Comparison of ENCODE assay signal across 2 cellular contexts in the genomic region with DNA sequence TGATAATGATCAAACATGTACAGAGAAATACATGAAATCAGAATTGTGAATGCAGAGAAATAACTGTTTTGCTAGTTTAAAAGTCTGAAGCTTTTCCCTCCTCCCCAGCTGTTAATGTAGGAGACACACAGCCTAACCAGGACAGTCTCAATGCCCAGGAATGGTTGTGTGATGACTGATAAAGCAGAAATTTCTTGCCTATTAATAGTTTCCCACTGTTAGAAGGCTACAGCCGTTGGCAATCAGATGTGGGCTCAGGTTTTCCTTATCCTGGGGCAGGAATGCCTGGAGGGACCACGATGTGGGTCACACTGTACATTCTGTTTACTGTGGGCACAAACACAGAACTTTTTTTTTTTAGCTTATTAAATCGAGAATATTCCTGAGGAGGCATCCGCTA.
A peak's percentile ranks its signal among the peaks of the same experiment; 100 is the strongest.
TF ChIP-seq lines count a peak whose summit lies in the region.

No MANE protein-coding gene starts in this region.

TF ChIP-seq in SK-N-SH, 30 proteins besides CTCF, POLR2A, EP300 and RAD21 (continued from another document):
- TF ChIP-seq, protein P1, sequence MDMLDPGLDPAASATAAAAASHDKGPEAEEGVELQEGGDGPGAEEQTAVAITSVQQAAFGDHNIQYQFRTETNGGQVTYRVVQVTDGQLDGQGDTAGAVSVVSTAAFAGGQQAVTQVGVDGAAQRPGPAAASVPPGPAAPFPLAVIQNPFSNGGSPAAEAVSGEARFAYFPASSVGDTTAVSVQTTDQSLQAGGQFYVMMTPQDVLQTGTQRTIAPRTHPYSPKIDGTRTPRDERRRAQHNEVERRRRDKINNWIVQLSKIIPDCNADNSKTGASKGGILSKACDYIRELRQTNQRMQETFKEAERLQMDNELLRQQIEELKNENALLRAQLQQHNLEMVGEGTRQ (IDR thresholded peaks at IDR 0.05; ENCODE audit: borderline replicate concordance, low read depth, low read length): no peak
- peak; percentile 22; the same call in 1 of the 2 replicates for TF ChIP-seq TCF12 (IDR thresholded peaks at IDR 0.05)
- peak; percentile 22; the same call in 1 of the 2 replicates for TF ChIP-seq FOSL2 (IDR thresholded peaks at IDR 0.05; ENCODE audit: borderline replicate concordance, low read depth)
- TF ChIP-seq MXI1 (IDR thresholded peaks at IDR 0.05; ENCODE audit: low read depth, low read length): no peak

TF ChIP-seq in SK-N-SH treated with all-trans-retinoic acid at 6 μM for 48 hours, 23 proteins besides CTCF, POLR2A, EP300 and RAD21 (continued from another document):
- TF ChIP-seq, protein P2, sequence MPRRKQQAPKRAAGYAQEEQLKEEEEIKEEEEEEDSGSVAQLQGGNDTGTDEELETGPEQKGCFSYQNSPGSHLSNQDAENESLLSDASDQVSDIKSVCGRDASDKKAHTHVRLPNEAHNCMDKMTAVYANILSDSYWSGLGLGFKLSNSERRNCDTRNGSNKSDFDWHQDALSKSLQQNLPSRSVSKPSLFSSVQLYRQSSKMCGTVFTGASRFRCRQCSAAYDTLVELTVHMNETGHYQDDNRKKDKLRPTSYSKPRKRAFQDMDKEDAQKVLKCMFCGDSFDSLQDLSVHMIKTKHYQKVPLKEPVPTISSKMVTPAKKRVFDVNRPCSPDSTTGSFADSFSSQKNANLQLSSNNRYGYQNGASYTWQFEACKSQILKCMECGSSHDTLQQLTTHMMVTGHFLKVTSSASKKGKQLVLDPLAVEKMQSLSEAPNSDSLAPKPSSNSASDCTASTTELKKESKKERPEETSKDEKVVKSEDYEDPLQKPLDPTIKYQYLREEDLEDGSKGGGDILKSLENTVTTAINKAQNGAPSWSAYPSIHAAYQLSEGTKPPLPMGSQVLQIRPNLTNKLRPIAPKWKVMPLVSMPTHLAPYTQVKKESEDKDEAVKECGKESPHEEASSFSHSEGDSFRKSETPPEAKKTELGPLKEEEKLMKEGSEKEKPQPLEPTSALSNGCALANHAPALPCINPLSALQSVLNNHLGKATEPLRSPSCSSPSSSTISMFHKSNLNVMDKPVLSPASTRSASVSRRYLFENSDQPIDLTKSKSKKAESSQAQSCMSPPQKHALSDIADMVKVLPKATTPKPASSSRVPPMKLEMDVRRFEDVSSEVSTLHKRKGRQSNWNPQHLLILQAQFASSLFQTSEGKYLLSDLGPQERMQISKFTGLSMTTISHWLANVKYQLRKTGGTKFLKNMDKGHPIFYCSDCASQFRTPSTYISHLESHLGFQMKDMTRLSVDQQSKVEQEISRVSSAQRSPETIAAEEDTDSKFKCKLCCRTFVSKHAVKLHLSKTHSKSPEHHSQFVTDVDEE (CRISPR knock-in tag; IDR thresholded peaks at IDR 0.05): no peak
- TF ChIP-seq ISL1 (CRISPR knock-in tag; IDR thresholded peaks at IDR 0.05): no peak
- TF ChIP-seq TCF4 (CRISPR knock-in tag; IDR thresholded peaks at IDR 0.05; ENCODE audit: borderline replicate concordance): no peak
- no peak for TF ChIP-seq TOX (CRISPR knock-in tag; IDR thresholded peaks at IDR 0.05; ENCODE audit: borderline replicate concordance)
- no peak for TF ChIP-seq ZC3H10 (CRISPR knock-in tag; IDR thresholded peaks at IDR 0.05)
- TF ChIP-seq BACH2 (CRISPR knock-in tag; IDR thresholded peaks at IDR 0.05; ENCODE audit: borderline replicate concordance): no peak
- TF ChIP-seq ARNTL (CRISPR knock-in tag; IDR thresholded peaks at IDR 0.05; ENCODE audit: borderline replicate concordance, low read depth): no peak
- TF ChIP-seq OSR1 (CRISPR knock-in tag; IDR thresholded peaks at IDR 0.05): no peak
- no peak for TF ChIP-seq GLIS3 (CRISPR knock-in tag; IDR thresholded peaks at IDR 0.05)
- TF ChIP-seq RARB (CRISPR knock-in tag; IDR thresholded peaks at IDR 0.05): no peak
- TF ChIP-seq ESRRG (CRISPR knock-in tag; IDR thresholded peaks at IDR 0.05): no peak
- no peak for TF ChIP-seq ZNF70 (CRISPR knock-in tag; IDR thresholded peaks at IDR 0.05)
- no peak for TF ChIP-seq ZNF565 (CRISPR knock-in tag; conservative IDR thresholded peaks at IDR 0.05; ENCODE audit: low read depth)
- TF ChIP-seq, protein P3, sequence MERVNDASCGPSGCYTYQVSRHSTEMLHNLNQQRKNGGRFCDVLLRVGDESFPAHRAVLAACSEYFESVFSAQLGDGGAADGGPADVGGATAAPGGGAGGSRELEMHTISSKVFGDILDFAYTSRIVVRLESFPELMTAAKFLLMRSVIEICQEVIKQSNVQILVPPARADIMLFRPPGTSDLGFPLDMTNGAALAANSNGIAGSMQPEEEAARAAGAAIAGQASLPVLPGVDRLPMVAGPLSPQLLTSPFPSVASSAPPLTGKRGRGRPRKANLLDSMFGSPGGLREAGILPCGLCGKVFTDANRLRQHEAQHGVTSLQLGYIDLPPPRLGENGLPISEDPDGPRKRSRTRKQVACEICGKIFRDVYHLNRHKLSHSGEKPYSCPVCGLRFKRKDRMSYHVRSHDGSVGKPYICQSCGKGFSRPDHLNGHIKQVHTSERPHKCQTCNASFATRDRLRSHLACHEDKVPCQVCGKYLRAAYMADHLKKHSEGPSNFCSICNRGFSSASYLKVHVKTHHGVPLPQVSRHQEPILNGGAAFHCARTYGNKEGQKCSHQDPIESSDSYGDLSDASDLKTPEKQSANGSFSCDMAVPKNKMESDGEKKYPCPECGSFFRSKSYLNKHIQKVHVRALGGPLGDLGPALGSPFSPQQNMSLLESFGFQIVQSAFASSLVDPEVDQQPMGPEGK (CRISPR knock-in tag; IDR thresholded peaks at IDR 0.05; ENCODE audit: borderline replicate concordance): no peak
- TF ChIP-seq, protein P4, sequence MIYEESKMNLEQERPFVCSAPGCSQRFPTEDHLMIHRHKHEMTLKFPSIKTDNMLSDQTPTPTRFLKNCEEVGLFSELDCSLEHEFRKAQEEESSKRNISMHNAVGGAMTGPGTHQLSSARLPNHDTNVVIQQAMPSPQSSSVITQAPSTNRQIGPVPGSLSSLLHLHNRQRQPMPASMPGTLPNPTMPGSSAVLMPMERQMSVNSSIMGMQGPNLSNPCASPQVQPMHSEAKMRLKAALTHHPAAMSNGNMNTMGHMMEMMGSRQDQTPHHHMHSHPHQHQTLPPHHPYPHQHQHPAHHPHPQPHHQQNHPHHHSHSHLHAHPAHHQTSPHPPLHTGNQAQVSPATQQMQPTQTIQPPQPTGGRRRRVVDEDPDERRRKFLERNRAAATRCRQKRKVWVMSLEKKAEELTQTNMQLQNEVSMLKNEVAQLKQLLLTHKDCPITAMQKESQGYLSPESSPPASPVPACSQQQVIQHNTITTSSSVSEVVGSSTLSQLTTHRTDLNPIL (CRISPR knock-in tag; IDR thresholded peaks at IDR 0.05; ENCODE audit: low read depth): no peak
- no peak for TF ChIP-seq PPARA (CRISPR knock-in tag; IDR thresholded peaks at IDR 0.05; ENCODE audit: borderline replicate concordance)
